In genomic region chr6:12071064-12071615, GRCh38 we compare ENCODE assay signal across 2 cellular contexts.
TF ChIP-seq lines count a peak whose summit lies in the region.

No MANE protein-coding gene starts in this region.

TF ChIP-seq in GM23338, 12 proteins besides CTCF, POLR2A, EP300 and RAD21:
- TF ChIP-seq ZNF114 (CRISPR knock-in tag; IDR thresholded peaks at IDR 0.05) (no peak), ZNF462 (CRISPR knock-in tag; IDR thresholded peaks at IDR 0.05) (no peak), CREB1 (CRISPR knock-in tag; IDR thresholded peaks at IDR 0.05; ENCODE audit: low read depth) (no peak), EZH2phosphoT487 (IDR thresholded peaks at IDR 0.05; ENCODE audit: unreplicated experiment) (no peak), POLR2AphosphoS5 (IDR thresholded peaks at IDR 0.05; ENCODE audit: low read depth) (no peak), STAT1 (IDR thresholded peaks at IDR 0.05; ENCODE audit: unreplicated experiment) (no peak), ETS1 (IDR thresholded peaks at IDR 0.05) (no peak), NANOG (IDR thresholded peaks at IDR 0.05; ENCODE audit: borderline replicate concordance) (no peak), EZH2 (IDR thresholded peaks at IDR 0.05; ENCODE audit: low read depth, unreplicated experiment) (no peak), JUNB (IDR thresholded peaks at IDR 0.05; ENCODE audit: unreplicated experiment) (no peak), ZNF331 (CRISPR knock-in tag; IDR thresholded peaks at IDR 0.05; ENCODE audit: low read depth) (no peak)
- TF ChIP-seq, protein P1, sequence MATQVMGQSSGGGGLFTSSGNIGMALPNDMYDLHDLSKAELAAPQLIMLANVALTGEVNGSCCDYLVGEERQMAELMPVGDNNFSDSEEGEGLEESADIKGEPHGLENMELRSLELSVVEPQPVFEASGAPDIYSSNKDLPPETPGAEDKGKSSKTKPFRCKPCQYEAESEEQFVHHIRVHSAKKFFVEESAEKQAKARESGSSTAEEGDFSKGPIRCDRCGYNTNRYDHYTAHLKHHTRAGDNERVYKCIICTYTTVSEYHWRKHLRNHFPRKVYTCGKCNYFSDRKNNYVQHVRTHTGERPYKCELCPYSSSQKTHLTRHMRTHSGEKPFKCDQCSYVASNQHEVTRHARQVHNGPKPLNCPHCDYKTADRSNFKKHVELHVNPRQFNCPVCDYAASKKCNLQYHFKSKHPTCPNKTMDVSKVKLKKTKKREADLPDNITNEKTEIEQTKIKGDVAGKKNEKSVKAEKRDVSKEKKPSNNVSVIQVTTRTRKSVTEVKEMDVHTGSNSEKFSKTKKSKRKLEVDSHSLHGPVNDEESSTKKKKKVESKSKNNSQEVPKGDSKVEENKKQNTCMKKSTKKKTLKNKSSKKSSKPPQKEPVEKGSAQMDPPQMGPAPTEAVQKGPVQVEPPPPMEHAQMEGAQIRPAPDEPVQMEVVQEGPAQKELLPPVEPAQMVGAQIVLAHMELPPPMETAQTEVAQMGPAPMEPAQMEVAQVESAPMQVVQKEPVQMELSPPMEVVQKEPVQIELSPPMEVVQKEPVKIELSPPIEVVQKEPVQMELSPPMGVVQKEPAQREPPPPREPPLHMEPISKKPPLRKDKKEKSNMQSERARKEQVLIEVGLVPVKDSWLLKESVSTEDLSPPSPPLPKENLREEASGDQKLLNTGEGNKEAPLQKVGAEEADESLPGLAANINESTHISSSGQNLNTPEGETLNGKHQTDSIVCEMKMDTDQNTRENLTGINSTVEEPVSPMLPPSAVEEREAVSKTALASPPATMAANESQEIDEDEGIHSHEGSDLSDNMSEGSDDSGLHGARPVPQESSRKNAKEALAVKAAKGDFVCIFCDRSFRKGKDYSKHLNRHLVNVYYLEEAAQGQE (IDR thresholded peaks at IDR 0.05; ENCODE audit: unreplicated experiment): no peak
TF ChIP-seq in GM23338: peak in this region for 0.

TF ChIP-seq in endothelial cell of umbilical vein, 7 proteins besides CTCF, POLR2A, EP300 and RAD21:
- no peak for TF ChIP-seq EZH2 (IDR thresholded peaks at IDR 0.05; ENCODE audit: borderline replicate concordance, low read depth, low read length, severe bottlenecking)
- TF ChIP-seq, protein P2, sequence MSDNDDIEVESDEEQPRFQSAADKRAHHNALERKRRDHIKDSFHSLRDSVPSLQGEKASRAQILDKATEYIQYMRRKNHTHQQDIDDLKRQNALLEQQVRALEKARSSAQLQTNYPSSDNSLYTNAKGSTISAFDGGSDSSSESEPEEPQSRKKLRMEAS (IDR thresholded peaks at IDR 0.05; ENCODE audit: insufficient read depth, insufficient read length): no peak
- TF ChIP-seq GATA2 (IDR thresholded peaks at IDR 0.05; ENCODE audit: insufficient read depth, insufficient read length, low read depth, low read length): peak; percentile 91
- TF ChIP-seq FOS (IDR thresholded peaks at IDR 0.05; ENCODE audit: borderline replicate concordance, insufficient read depth, low read length): peak; percentile 74
- no peak for TF ChIP-seq MYC (IDR thresholded peaks at IDR 0.05; ENCODE audit: low read depth, low read length)
- peak; percentile 67 for TF ChIP-seq JUN (IDR thresholded peaks at IDR 0.05; ENCODE audit: borderline replicate concordance, insufficient read depth, insufficient read length, low read depth)
- no peak for TF ChIP-seq POLR2AphosphoS5 (IDR thresholded peaks at IDR 0.05; ENCODE audit: insufficient read depth, low read depth, low read length)
TF ChIP-seq in endothelial cell of umbilical vein: peak in this region for 3.
